14 cellular contexts compared by ENCODE assay signal in the genomic region with DNA sequence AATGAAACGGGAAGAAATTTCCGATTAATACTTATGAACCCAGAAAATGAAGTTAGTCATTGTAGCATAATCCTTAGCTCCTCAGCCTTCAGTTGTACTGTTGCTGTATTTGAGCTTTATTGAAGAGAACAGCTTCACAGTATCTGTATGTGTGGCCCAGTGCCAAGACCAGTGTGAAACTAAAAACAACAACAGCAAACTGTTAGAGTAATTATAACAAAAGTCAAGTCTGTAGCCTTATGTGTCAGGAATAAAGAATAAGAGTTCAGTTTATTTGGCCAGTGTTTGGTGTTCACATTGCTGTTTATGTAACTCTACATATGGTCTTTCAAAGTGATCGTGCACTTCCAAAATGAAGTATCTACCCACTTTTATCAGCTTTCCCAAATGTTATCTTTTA.
DNase-seq lines count a peak whose midpoint lies in the region; ATAC-seq and TF ChIP-seq lines count a peak whose summit lies in the region.
"Had no signal": no experiment of that assay in that cellular context is flagged by ENCODE, and none has a peak within 500 bp of the region (broad histone marks: within the 10 kb centered on the region; RNA-seq: fewer than 3 reads in every experiment).

No MANE protein-coding gene starts in this region.

- H3K36me3 ChIP-seq in BLaER1 treated with 17β-estradiol and CSF1 and Interleukin-3, amounts not matched to agents 10 nM and 100 nM: peaks cover 0 to 20% (median 3%) of the 10 kb centered on the region in 11 experiments; a peak in 7 of 22 replicates
- no peaks in the 10 kb centered on the region for H3K36me3 ChIP-seq in Karpas-422 (ENCODE audit: insufficient read depth, low read length)

- peak overlapping the region in 6 of 8 donors; percentile 5 to 79 (median 54) for H3K4me3 Mint-ChIP-seq in naive B cell
- H3K4me3 Mint-ChIP-seq: central memory CD8-positive, alpha-beta T cell had no signal

- no peaks in the 10 kb centered on the region for H3K27me3 Mint-ChIP-seq in naive B cell
- H3K27me3 Mint-ChIP-seq: central memory CD8-positive, alpha-beta T cell had no signal

- H3K27me3 ChIP-seq in BLaER1 treated with 17β-estradiol and CSF1 and Interleukin-3, amounts not matched to agents 10 nM and 100 nM: no peaks in the 10 kb centered on the region
- H3K27me3 ChIP-seq in Karpas-422 (ENCODE audit: low read length): no peaks in the 10 kb centered on the region

- ATAC-seq in naive B cell (ENCODE audit: low read depth in 2 of 2): no peak
- no peak for ATAC-seq in esophagus mucosa

- H3K9ac ChIP-seq in BLaER1 treated with 17β-estradiol and CSF1 and Interleukin-3, amounts not matched to agents 10 nM and 100 nM: peak overlapping the region in 2 of 11 experiments; percentile 15 to 26; a peak in 2 of 22 replicates
- H3K9ac ChIP-seq in Karpas-422 (ENCODE audit: low read length): peak overlapping the region; percentile 32; the same call in 1 of the 2 replicates

- H3K9me3 Mint-ChIP-seq in naive B cell: no peaks in the 10 kb centered on the region
- H3K9me3 Mint-ChIP-seq: central memory CD8-positive, alpha-beta T cell had no signal

- peaks cover 82 to 100% (median 97%) of the 10 kb centered on the region in 10 experiments for H3K4me1 ChIP-seq in BLaER1 treated with 17β-estradiol and CSF1 and Interleukin-3, amounts not matched to agents 10 nM and 100 nM
- H3K4me1 ChIP-seq in Karpas-422 (ENCODE audit: low read length): peaks cover 88% of the 10 kb centered on the region

- peak overlapping the region; percentile 59 to 88 (median 80) for H3K4me2 ChIP-seq in BLaER1 treated with 17β-estradiol and CSF1 and Interleukin-3, amounts not matched to agents 10 nM and 100 nM
- H3K4me2 ChIP-seq in Karpas-422 (ENCODE audit: low read depth, low read length, poor library complexity, severe bottlenecking): peak overlapping the region; percentile 79

- peak overlapping the region in 9 of 11 experiments; percentile 6 to 63 (median 44); a peak in 12 of 22 replicates for H3K27ac ChIP-seq in BLaER1 treated with 17β-estradiol and CSF1 and Interleukin-3, amounts not matched to agents 10 nM and 100 nM
- H3K27ac ChIP-seq in Karpas-422 (ENCODE audit: low read length) (peak overlapping the region; percentile 84), coronary artery (peak overlapping the region; percentile 49 to 56)

- no peaks in the 10 kb centered on the region for H3K9me2 ChIP-seq in Karpas-422 (replicated peaks; ENCODE audit: insufficient read depth, low read length)

- no peaks in the 10 kb centered on the region for H3K9me3 ChIP-seq in BLaER1 treated with 17β-estradiol and CSF1 and Interleukin-3, amounts not matched to agents 10 nM and 100 nM (replicated peaks in 1 of 11)
- H3K9me3 ChIP-seq in Karpas-422 (ENCODE audit: low read length): no peaks in the 10 kb centered on the region

- DNase-seq in Karpas-422 (no peak), coronary artery (ENCODE audit: low spot score) (no peak), naive B cell (no peak), NCI-H2029 (lab: John Stamatoyannopoulos, UW) (no peak), Ammon's horn (ENCODE audit: low spot score) (no peak)
- no peak for DNase-seq in stimulated activated CD4-positive, alpha-beta T cell treated with anti-CD3 and anti-CD28 coated beads, Interleukin-2, amount 100 ng/mL, for 48 hours
- DNase-seq: activated CD4-positive, alpha-beta T cell treated with anti-CD3 and anti-CD28 coated beads, Interleukin-2, amount 50 U/mL, for 1 hour; activated effector memory CD4-positive, alpha-beta T cell treated with Interleukin-2 at 50 U/mL for 16 hours; NCI-H1436; small intestine; T-helper 2 cell had no signal

- H3K4me3 ChIP-seq in BLaER1 treated with 17β-estradiol and CSF1 and Interleukin-3, amounts not matched to agents 10 nM and 100 nM: no peak overlapping the region; a peak in 2 of 20 replicates
- no peak overlapping the region for H3K4me3 ChIP-seq in Karpas-422 (ENCODE audit: low read length)
- H3K4me3 ChIP-seq in coronary artery: peak overlapping the region; percentile 49

- H3K79me2 ChIP-seq in Karpas-422 (ENCODE audit: low read length): peaks cover 99% of the 10 kb centered on the region

- H3K36me3 Mint-ChIP-seq in naive B cell: no peaks in the 10 kb centered on the region

- TF ChIP-seq CTCF in coronary artery (IDR thresholded peaks at IDR 0.05): no peak

- peaks cover 86 to 98% (median 96%) of the 10 kb centered on the region in 3 donors for H3K4me1 Mint-ChIP-seq in naive B cell

- no peak overlapping the region for H2AFZ ChIP-seq in Karpas-422 (ENCODE audit: low read length)

- peak overlapping the region; percentile 44 to 91 (median 63) for H3K27ac Mint-ChIP-seq in naive B cell

- peaks cover 45 to 100% (median 89%) of the 10 kb centered on the region in 11 experiments for H4K20me1 ChIP-seq in BLaER1 treated with 17β-estradiol and CSF1 and Interleukin-3, amounts not matched to agents 10 nM and 100 nM
- H4K20me1 ChIP-seq in Karpas-422 (ENCODE audit: insufficient read depth, low read depth, low read length): peaks cover 72% of the 10 kb centered on the region
